ENCODE assay signal across 23 cellular contexts in the genomic region with DNA sequence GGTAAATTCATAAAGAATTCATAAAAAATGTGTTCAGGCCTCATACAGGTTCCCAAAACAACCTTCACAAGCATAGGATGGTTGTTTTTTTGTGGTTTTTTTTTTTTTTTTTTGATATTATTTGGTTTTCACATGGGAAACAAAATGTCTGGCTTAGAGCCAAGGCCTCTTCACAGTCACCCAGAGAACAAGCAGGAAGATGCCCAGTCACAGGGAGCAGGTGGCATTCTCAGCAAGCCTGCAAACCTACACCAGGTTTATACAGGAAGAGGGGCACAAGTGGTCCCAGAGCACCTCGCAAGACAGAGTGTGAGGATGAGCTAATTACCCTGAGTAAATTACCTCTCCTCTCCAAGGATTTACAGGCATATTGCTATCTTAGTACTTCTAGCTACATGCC.
DNase-seq lines count a peak whose midpoint lies in the region; ATAC-seq and TF ChIP-seq lines count a peak whose summit lies in the region.
"Had no signal": no experiment of that assay in that cellular context is flagged by ENCODE, and none has a peak within 500 bp of the region (broad histone marks: within the 10 kb centered on the region; RNA-seq: fewer than 3 reads in every experiment).

No MANE protein-coding gene starts in this region.

- H3K4me2 ChIP-seq in Loucy (ENCODE audit: low read depth, low read length, poor library complexity, severe bottlenecking): peak overlapping the region; percentile 23
- H3K4me2 ChIP-seq: hepatocyte had no signal

- peaks cover 15% of the 10 kb centered on the region for H3K4me1 ChIP-seq in Loucy (ENCODE audit: insufficient read depth, low read length, poor library complexity, severe bottlenecking)
- H3K4me1 ChIP-seq: adrenal gland, body of pancreas, tibial artery had no signal

- H3K4me3 ChIP-seq in Loucy (ENCODE audit: low read length, poor library complexity, severe bottlenecking): no peak overlapping the region
- H3K4me3 ChIP-seq: adrenal gland, body of pancreas, dorsolateral prefrontal cortex, hepatocyte, ovary, tibial artery had no signal

- H3K36me3 ChIP-seq in Loucy (ENCODE audit: insufficient read depth, low read length): no peaks in the 10 kb centered on the region
- H3K36me3 ChIP-seq: adrenal gland, ovary, tibial artery had no signal

- no peaks in the 10 kb centered on the region for H3K79me2 ChIP-seq in Loucy (ENCODE audit: insufficient read depth, low read length)
- H3K79me2 ChIP-seq: hepatocyte had no signal

- H3K27me3 ChIP-seq in Loucy (ENCODE audit: insufficient read depth, low read length, poor library complexity, severe bottlenecking): no peaks in the 10 kb centered on the region
- H3K27me3 ChIP-seq: adrenal gland, body of pancreas, dorsolateral prefrontal cortex, hepatocyte, ovary, tibial artery had no signal

- H3K9ac ChIP-seq in Loucy (ENCODE audit: low read depth, low read length, poor library complexity, severe bottlenecking): no peak overlapping the region

- H4K20me1 ChIP-seq in Loucy (ENCODE audit: insufficient read depth, low read length, poor library complexity, severe bottlenecking): no peaks in the 10 kb centered on the region

- DNase-seq in NCI-H1417 (lab: John Stamatoyannopoulos, UW): peak; percentile 36 to 84 (median 79)
- DNase-seq in NCI-H1417 treated with DMSO at 0.1 percent for 48 hours (lab: John Stamatoyannopoulos, UW): no peak
- peak; percentile 43 for DNase-seq in NCI-H2029 (lab: John Stamatoyannopoulos, UW)
- DNase-seq in NCI-H524 treated with DMSO at 0.1 percent for 48 hours (lab: John Stamatoyannopoulos, UW): peak; percentile 68
- no peak for DNase-seq in stimulated activated CD4-positive, alpha-beta T cell treated with anti-CD3 and anti-CD28 coated beads, Interleukin-12 subunit alpha, Interleukin-12 subunit beta, amount 100 ng/mL, for 4 hours
- DNase-seq in HK-2 (ENCODE audit: unreplicated experiment): no peak
- DNase-seq: activated CD4-positive, alpha-beta memory T cell treated with anti-CD3 and anti-CD28 coated beads for 36 hours; activated CD4-positive, CD25-positive, alpha-beta regulatory T cell treated with anti-CD3 and anti-CD28 coated beads, Interleukin-2, amount 50 U/mL, for 72 hours; activated CD8-positive, alpha-beta memory T cell treated with anti-CD3 and anti-CD28 coated beads, Interleukin-2, amount 50 U/mL, for 4 hours; activated naive CD4-positive, alpha-beta T cell treated with anti-CD3 and anti-CD28 coated beads for 36 hours; adrenal gland; cerebellar nuclear complex; H9; NCI-H226; ovary; small intestine; T-helper 1 cell; tibial artery had no signal

- H3K9me3 ChIP-seq in Loucy (ENCODE audit: insufficient read depth, low read depth, low read length): no peaks in the 10 kb centered on the region
- H3K9me3 ChIP-seq: body of pancreas, ovary, tibial artery had no signal

- no peak for ATAC-seq in HG02970 (IDR thresholded peaks at IDR 0.05; ENCODE audit: low FRiP score, unreplicated experiment)
- ATAC-seq: body of pancreas had no signal

- H3F3A ChIP-seq in Loucy (ENCODE audit: low read depth): no peaks in the 10 kb centered on the region

- H3K9me2 ChIP-seq in Loucy (replicated peaks; ENCODE audit: low read depth, low read length): no peaks in the 10 kb centered on the region

- H2AFZ ChIP-seq in Loucy (ENCODE audit: low read length): no peak overlapping the region
- H2AFZ ChIP-seq: hepatocyte had no signal

- TF ChIP-seq CTCF in Loucy (conservative IDR thresholded peaks at IDR 0.05; ENCODE audit: low read length): no peak

Comparison
In these comparisons a context has a peak if more than half of its experiments do, and no peak if none do; other contexts are left out.
1. DNase-seq: peak in NCI-H1417 (3 of 3), NCI-H2029 (single experiment) and NCI-H524 treated with DMSO at 0.1 percent for 48 hours (single experiment); none in NCI-H1417 treated with DMSO at 0.1 percent for 48 hours (single experiment), stimulated activated CD4-positive, alpha-beta T cell treated with anti-CD3 and anti-CD28 coated beads, Interleukin-12 subunit alpha, Interleukin-12 subunit beta, amount 100 ng/mL, for 4 hours (single experiment) and HK-2 (single experiment).